ENCODE assay signal across 11 cellular contexts in the genomic region with DNA sequence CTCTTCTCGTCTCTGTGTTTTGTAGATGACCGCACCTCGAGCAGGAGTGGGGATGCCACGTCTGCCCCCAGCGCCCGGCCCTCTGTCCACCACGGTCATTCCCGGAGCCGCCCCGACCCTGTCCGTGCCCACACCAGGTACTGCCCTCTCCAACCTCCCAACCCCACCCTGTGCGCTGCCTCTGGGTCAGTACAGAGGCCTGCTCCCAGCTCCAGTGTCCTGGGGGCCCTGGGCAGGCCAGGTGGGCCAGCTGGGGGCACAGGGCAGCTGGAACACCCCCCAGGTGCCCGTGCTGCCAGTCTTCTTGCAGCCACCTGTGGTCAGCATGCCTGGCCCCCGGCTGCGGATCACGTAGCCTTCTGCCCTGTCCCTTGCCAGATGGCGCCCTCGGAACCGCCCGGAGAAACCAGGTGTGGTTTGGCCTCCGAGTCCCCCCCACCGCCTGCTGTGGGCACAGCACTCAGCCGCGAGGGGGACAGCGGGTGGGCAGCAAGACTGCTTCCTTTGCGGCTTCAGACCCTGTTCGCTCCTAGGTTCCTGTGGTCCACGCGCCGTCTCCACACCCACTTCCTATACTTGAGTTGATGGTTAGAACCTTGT.
"Had no signal": no experiment of that assay in that cellular context is flagged by ENCODE, and none has a peak within 500 bp of the region (broad histone marks: within the 10 kb centered on the region; RNA-seq: fewer than 3 reads in every experiment).

No MANE protein-coding gene starts in this region.

- DNase-seq: activated CD4-positive, alpha-beta T cell treated with anti-CD3 and anti-CD28 coated beads, Interleukin-2, amount 50 U/mL, for 4 hours; activated T-cell treated with anti-CD3 and anti-CD28 coated beads for 4 hours; dorsolateral prefrontal cortex; ovary; stimulated activated CD4-positive, alpha-beta T cell treated with anti-CD3 and anti-CD28 coated beads, Interleukin-15, amount 100 ng/mL, for 24 hours; stimulated activated CD4-positive, alpha-beta T cell treated with anti-CD3 and anti-CD28 coated beads, Interleukin-4, amount 100 ng/mL, for 24 hours had no signal

- H3K27ac ChIP-seq: ascending aorta, dorsolateral prefrontal cortex, esophagus muscularis mucosa, ovary, tibial nerve had no signal

- H3K27me3 ChIP-seq: ascending aorta, dorsolateral prefrontal cortex, esophagus muscularis mucosa, ovary, tibial nerve had no signal

- H3K27ac Mint-ChIP-seq: activated naive CD4-positive, alpha-beta T cell treated with anti-CD3 and anti-CD28 coated beads, Interleukin-2, amount 50 U/mL, for 72 hours had no signal

- H3K36me3 Mint-ChIP-seq: activated naive CD4-positive, alpha-beta T cell treated with anti-CD3 and anti-CD28 coated beads, Interleukin-2, amount 50 U/mL, for 72 hours had no signal

- H3K9me3 ChIP-seq: ascending aorta, esophagus muscularis mucosa, ovary, tibial nerve had no signal

- H3K36me3 ChIP-seq: ascending aorta, ovary, tibial nerve had no signal

- H3K4me3 ChIP-seq: ascending aorta, dorsolateral prefrontal cortex, esophagus muscularis mucosa, ovary, tibial nerve had no signal

- H3K4me1 ChIP-seq: ascending aorta, tibial nerve had no signal

- H3K9me3 Mint-ChIP-seq: activated naive CD4-positive, alpha-beta T cell treated with anti-CD3 and anti-CD28 coated beads, Interleukin-2, amount 50 U/mL, for 72 hours had no signal

- ATAC-seq: activated CD4-positive, CD25-positive, alpha-beta regulatory T cell treated with anti-CD3 and anti-CD28 coated beads, Interleukin-2, amount 50 U/mL, for 24 hours; activated naive CD4-positive, alpha-beta T cell treated with anti-CD3 and anti-CD28 coated beads, Interleukin-2, amount 50 U/mL, for 72 hours had no signal
